13 cellular contexts compared by ENCODE assay signal in genomic region chr10:116654816-116655215, GRCh38. TPM values are rescaled to one million over a fixed set of nuclear protein-coding genes. Genes with fewer than 3 reads are reported as not detected.
A peak's percentile ranks its signal among the peaks of the same experiment; 100 is the strongest.
DNase-seq lines count a peak whose midpoint lies in the region; ATAC-seq and TF ChIP-seq lines count a peak whose summit lies in the region.
"Had no signal": no experiment of that assay in that cellular context is flagged by ENCODE, and none has a peak within 500 bp of the region (broad histone marks: within the 10 kb centered on the region; RNA-seq: fewer than 3 reads in every experiment).

No MANE protein-coding gene starts in this region.

- no peaks in the 10 kb centered on the region for H3K9me2 ChIP-seq in Karpas-422 (replicated peaks; ENCODE audit: insufficient read depth, low read length)

- no peak overlapping the region for H3K4me2 ChIP-seq in Karpas-422 (ENCODE audit: low read depth, low read length, poor library complexity, severe bottlenecking)
- H3K4me2 ChIP-seq: BLaER1 had no signal

- no peaks in the 10 kb centered on the region for H3K4me1 ChIP-seq in cardiac muscle cell (ENCODE audit: low read depth)
- H3K4me1 ChIP-seq in right cardiac atrium (ENCODE audit: control insufficient read depth, insufficient read depth, low read length): no peaks in the 10 kb centered on the region
- H3K4me1 ChIP-seq in Karpas-422 (ENCODE audit: low read length): no peaks in the 10 kb centered on the region
- H3K4me1 ChIP-seq in esophagus muscularis mucosa: no peaks in the 10 kb centered on the region
- H3K4me1 ChIP-seq in esophagus squamous epithelium: no peaks in the 10 kb centered on the region
- H3K4me1 ChIP-seq: BLaER1, heart right ventricle, vagina had no signal

- TF ChIP-seq CTCF in cardiac muscle cell (IDR thresholded peaks at IDR 0.05; ENCODE audit: low read depth, low read length) (peak; percentile 21), esophagus muscularis mucosa (IDR thresholded peaks at IDR 0.05) (peak in 1 of 3 experiments; percentile 4), esophagus squamous epithelium (IDR thresholded peaks at IDR 0.05) (no peak)

- no peak overlapping the region for H2AFZ ChIP-seq in Karpas-422 (ENCODE audit: low read length)

- no peak for DNase-seq in cardiac muscle cell (ENCODE audit: low read depth in 1 of 2, low spot score in 1 of 2)
- DNase-seq in right cardiac atrium: no peak
- DNase-seq in Karpas-422: peak; percentile 65
- peak; percentile 55 for DNase-seq in esophagus muscularis mucosa (ENCODE audit: extremely low spot score)
- DNase-seq in NCI-H2107 (lab: John Stamatoyannopoulos, UW): no peak
- no peak for DNase-seq in central memory CD4-positive, alpha-beta T cell
- no peak for DNase-seq in AG08396 (ENCODE audit: low spot score)
- no peak for DNase-seq in esophagus squamous epithelium (lab: John Stamatoyannopoulos, UW)
- DNase-seq: heart right ventricle, SIG-M5 had no signal

- H3K36me3 ChIP-seq in cardiac muscle cell: no peaks in the 10 kb centered on the region
- no peaks in the 10 kb centered on the region for H3K36me3 ChIP-seq in Karpas-422 (ENCODE audit: insufficient read depth, low read length)
- H3K36me3 ChIP-seq in esophagus muscularis mucosa: no peaks in the 10 kb centered on the region
- H3K36me3 ChIP-seq in esophagus squamous epithelium: no peaks in the 10 kb centered on the region
- H3K36me3 ChIP-seq: BLaER1, heart right ventricle, vagina had no signal

- H3K27ac ChIP-seq in cardiac muscle cell: no peak overlapping the region
- no peak overlapping the region for H3K27ac ChIP-seq in right cardiac atrium (ENCODE audit: low read length)
- no peak overlapping the region for H3K27ac ChIP-seq in Karpas-422 (ENCODE audit: low read length)
- no peak overlapping the region for H3K27ac ChIP-seq in esophagus muscularis mucosa (replicated peaks in 1 of 4)
- no peak overlapping the region for H3K27ac ChIP-seq in esophagus squamous epithelium
- H3K27ac ChIP-seq: BLaER1, heart right ventricle, vagina had no signal

- H3K27me3 ChIP-seq in cardiac muscle cell (no peaks in the 10 kb centered on the region), right cardiac atrium (ENCODE audit: control insufficient read depth, insufficient read depth) (no peaks in the 10 kb centered on the region), Karpas-422 (ENCODE audit: low read length) (no peaks in the 10 kb centered on the region), esophagus muscularis mucosa (peaks cover 0 to 9% (median 0%) of the 10 kb centered on the region in 4 donors), esophagus squamous epithelium (peaks cover 0 to 9% (median 0%) of the 10 kb centered on the region in 4 donors)
- H3K27me3 ChIP-seq: BLaER1, vagina had no signal

- 52% methylated on average over 4 of the region's 4 CpGs for WGBS in right cardiac atrium
- 40% methylated on average over 3 of the region's 4 CpGs for WGBS in esophagus muscularis mucosa
- 35 to 42% methylated on average over 4 of the region's 4 CpGs for WGBS in esophagus squamous epithelium, 2 donors

- no peak for ATAC-seq in right cardiac atrium
- ATAC-seq: heart right ventricle had no signal

- H4K20me1 ChIP-seq in Karpas-422 (ENCODE audit: insufficient read depth, low read depth, low read length): no peaks in the 10 kb centered on the region
- H4K20me1 ChIP-seq: BLaER1 had no signal

- TF ChIP-seq POLR2A in esophagus muscularis mucosa (IDR thresholded peaks at IDR 0.05; ENCODE audit: low read depth) (no peak), esophagus squamous epithelium (IDR thresholded peaks at IDR 0.05) (no peak)

- H3K9me3 ChIP-seq in cardiac muscle cell (ENCODE audit: low read depth): no peaks in the 10 kb centered on the region
- no peaks in the 10 kb centered on the region for H3K9me3 ChIP-seq in right cardiac atrium (ENCODE audit: control insufficient read depth, low read length)
- H3K9me3 ChIP-seq in Karpas-422 (ENCODE audit: low read length): no peaks in the 10 kb centered on the region
- H3K9me3 ChIP-seq in esophagus muscularis mucosa: peaks cover 0 to 4% (median 0%) of the 10 kb centered on the region in 4 donors
- H3K9me3 ChIP-seq in esophagus squamous epithelium: no peaks in the 10 kb centered on the region

- H3K9ac ChIP-seq in Karpas-422 (ENCODE audit: low read length): no peak overlapping the region
- H3K9ac ChIP-seq: BLaER1 had no signal

- H3K79me2 ChIP-seq in Karpas-422 (ENCODE audit: low read length): no peaks in the 10 kb centered on the region

- intact Hi-C loops in right cardiac atrium (cut with DNase I) (no loop called here), esophagus muscularis mucosa (cut with DNase I) (no loop called here), esophagus squamous epithelium (cut with DNase I) (no loop called here)

- TF ChIP-seq EP300 in esophagus muscularis mucosa (IDR thresholded peaks at IDR 0.05): no peak

- H3K4me3 ChIP-seq in cardiac muscle cell (no peak overlapping the region), right cardiac atrium (ENCODE audit: low read length) (no peak overlapping the region), Karpas-422 (ENCODE audit: low read length) (no peak overlapping the region), esophagus muscularis mucosa (no peak overlapping the region), esophagus squamous epithelium (no peak overlapping the region)
- H3K4me3 ChIP-seq: BLaER1, heart right ventricle, vagina had no signal

RNA-seq across cellular contexts. Expression of gene PNLIPRP2, which starts 34.1 kb away (rescaled TPM):
- total RNA-seq in cardiac muscle cell (not detected in 2 replicates), right cardiac atrium (not detected), esophagus muscularis mucosa (not detected), esophagus squamous epithelium (not detected)
- polyA plus RNA-seq in cardiac muscle cell (not detected in 2 replicates), right cardiac atrium (not detected)
- not detected in 2 replicates for total RNA-seq in Karpas-422 (2014; rRNA removed; shearing (Covaris generic); ENCODE audit: low replicate concordance)
- total RNA-seq: heart right ventricle, M059J, vagina had no signal

Comparison
In these comparisons a context has a peak if more than half of its experiments do, and no peak if none do; other contexts are left out.
1. DNase-seq: peak in Karpas-422 (single experiment) and esophagus muscularis mucosa (single experiment); none in cardiac muscle cell (0 of 2), right cardiac atrium (0 of 3), NCI-H2107 (single experiment), central memory CD4-positive, alpha-beta T cell (single experiment), AG08396 (single experiment) and esophagus squamous epithelium (single experiment).